34 cellular contexts compared by ENCODE assay signal in genomic region chr9:132357764-132358163, GRCh38. TPM values are rescaled to one million over a fixed set of nuclear protein-coding genes. Genes with fewer than 3 reads are reported as not detected.
"Had no signal": no experiment of that assay in that cellular context is flagged by ENCODE, and none has a peak within 500 bp of the region (broad histone marks: within the 10 kb centered on the region; RNA-seq: fewer than 3 reads in every experiment).

No MANE protein-coding gene starts in this region.

- H3K9me3 ChIP-seq: adrenal gland, body of pancreas, breast epithelium had no signal

- H3K9me3 Mint-ChIP-seq: activated CD4-positive, alpha-beta memory T cell treated with anti-CD3 and anti-CD28 coated beads, Interleukin-2, amount 10 ng/mL, durations not matched to agents 7 days and 5 days; activated CD4-positive, alpha-beta T cell treated with anti-CD3 and anti-CD28 coated beads, Interleukin-2, amount 10 ng/mL, durations not matched to agents 7 days and 5 days; activated naive CD4-positive, alpha-beta T cell treated with anti-CD3 and anti-CD28 coated beads for 36 hours; activated naive CD8-positive, alpha-beta T cell treated with anti-CD3 and anti-CD28 coated beads for 36 hours; activated T-cell treated with anti-CD3 and anti-CD28 coated beads, Interleukin-2, amount 50 U/mL, for 24 hours; activated T-helper 17 cell treated with anti-CD3 and anti-CD28 coated beads, Interleukin-2, amount 50 U/mL, for 72 hours; T-helper 1 cell treated with Interleukin-12 subunit alpha and Interleukin-12 subunit beta and Interleukin-4 antibody, amounts not matched to agents 30 μg/mL and 1 μg/mL, for 36 hours; T-helper 2 cell treated with Interferon-gamma antibody and Interleukin-4, amounts not matched to agents 5 μg/mL and 100 μg/mL, for 36 hours had no signal

- ATAC-seq: activated CD4-positive, alpha-beta T cell treated with anti-CD3 and anti-CD28 coated beads for 36 hours; activated CD8-positive, alpha-beta memory T cell treated with anti-CD3 and anti-CD28 coated beads, Interleukin-2, amount 10 ng/mL, durations not matched to agents 7 days and 5 days; activated CD8-positive, alpha-beta T cell treated with anti-CD3 and anti-CD28 coated beads, Interleukin-2, amount 10 ng/mL, durations not matched to agents 7 days and 5 days; activated naive CD4-positive, alpha-beta T cell treated with anti-CD3 and anti-CD28 coated beads, Interleukin-2, amount 50 U/mL, for 72 hours; activated T-helper 17 cell treated with anti-CD3 and anti-CD28 coated beads, Interleukin-2, amount 50 U/mL, for 72 hours; body of pancreas had no signal

- H3K27me3 Mint-ChIP-seq: activated B cell treated with CpG ODN at 0.5 μM for 24 hours; activated CD4-positive, alpha-beta T cell treated with anti-CD3 and anti-CD28 coated beads for 36 hours; activated CD8-positive, alpha-beta memory T cell treated with anti-CD3 and anti-CD28 coated beads, Interleukin-2, amount 10 ng/mL, durations not matched to agents 7 days and 5 days; activated naive CD8-positive, alpha-beta T cell treated with anti-CD3 and anti-CD28 coated beads for 36 hours; activated T-cell treated with anti-CD3 and anti-CD28 coated beads, Interleukin-2, amount 50 U/mL, for 24 hours; activated T-helper 17 cell treated with anti-CD3 and anti-CD28 coated beads, Interleukin-2, amount 50 U/mL, for 72 hours had no signal

- H3K27ac Mint-ChIP-seq: activated CD4-positive, alpha-beta T cell treated with anti-CD3 and anti-CD28 coated beads for 36 hours; activated CD8-positive, alpha-beta memory T cell treated with anti-CD3 and anti-CD28 coated beads, Interleukin-2, amount 10 ng/mL, durations not matched to agents 7 days and 5 days; activated CD8-positive, alpha-beta T cell treated with anti-CD3 and anti-CD28 coated beads, Interleukin-2, amount 10 ng/mL, durations not matched to agents 7 days and 5 days; activated naive CD4-positive, alpha-beta T cell treated with anti-CD3 and anti-CD28 coated beads for 36 hours; activated naive CD4-positive, alpha-beta T cell treated with anti-CD3 and anti-CD28 coated beads, Interleukin-2, amount 50 U/mL, for 72 hours; activated naive CD8-positive, alpha-beta T cell treated with anti-CD3 and anti-CD28 coated beads for 36 hours; activated T-cell treated with anti-CD3 and anti-CD28 coated beads, Interleukin-2, amount 50 U/mL, for 24 hours; activated T-helper 17 cell treated with anti-CD3 and anti-CD28 coated beads, Interleukin-2, amount 50 U/mL, for 72 hours; T-helper 1 cell treated with Interleukin-12 subunit alpha and Interleukin-12 subunit beta and Interleukin-4 antibody, amounts not matched to agents 30 μg/mL and 1 μg/mL, for 36 hours; T-helper 2 cell treated with Interferon-gamma antibody and Interleukin-4, amounts not matched to agents 5 μg/mL and 100 μg/mL, for 36 hours had no signal

- H3K4me3 ChIP-seq: adrenal gland, body of pancreas, breast epithelium had no signal

- H3K27ac ChIP-seq: adrenal gland, body of pancreas, brain microvascular endothelial cell, breast epithelium, VCaP had no signal

- H3K36me3 ChIP-seq: breast epithelium had no signal

- DNase-seq: activated B cell treated with CpG ODN at 0.5 μM for 24 hours; activated CD4-positive, alpha-beta memory T cell treated with anti-CD3 and anti-CD28 coated beads, Interleukin-2, amount 10 ng/mL, durations not matched to agents 7 days and 5 days; activated CD4-positive, alpha-beta T cell treated with anti-CD3 and anti-CD28 coated beads for 1 hour; activated CD4-positive, alpha-beta T cell treated with anti-CD3 and anti-CD28 coated beads for 36 hours; activated CD4-positive, alpha-beta T cell treated with anti-CD3 and anti-CD28 coated beads for 48 hours; activated CD4-positive, alpha-beta T cell treated with anti-CD3 and anti-CD28 coated beads, Interleukin-2, amount 10 ng/mL, durations not matched to agents 7 days and 5 days; activated CD4-positive, alpha-beta T cell treated with anti-CD3 and anti-CD28 coated beads, Interleukin-2, amount 50 U/mL, for 48 hours; activated CD8-positive, alpha-beta memory T cell treated with anti-CD3 and anti-CD28 coated beads for 24 hours; activated CD8-positive, alpha-beta memory T cell treated with anti-CD3 and anti-CD28 coated beads, Interleukin-2, amount 10 ng/mL, durations not matched to agents 7 days and 5 days; activated CD8-positive, alpha-beta memory T cell treated with anti-CD3 and anti-CD28 coated beads, Interleukin-2, amount 50 U/mL, for 48 hours; activated CD8-positive, alpha-beta T cell treated with anti-CD3 and anti-CD28 coated beads, Interleukin-2, amount 10 ng/mL, durations not matched to agents 7 days and 5 days; activated effector memory CD4-positive, alpha-beta T cell treated with anti-CD3 and anti-CD28 coated beads, Interleukin-2, amount 50 U/mL, for 16 hours; activated gamma-delta T cell treated with Interleukin-2 at 50 U/mL for 16 hours; activated naive CD4-positive, alpha-beta T cell; activated naive CD4-positive, alpha-beta T cell treated with anti-CD3 and anti-CD28 coated beads for 36 hours; activated naive CD4-positive, alpha-beta T cell treated with anti-CD3 and anti-CD28 coated beads, Interleukin-2, amount 50 U/mL, for 16 hours; activated naive CD8-positive, alpha-beta T cell treated with anti-CD3 and anti-CD28 coated beads for 36 hours; activated T-cell treated with anti-CD3 and anti-CD28 coated beads, Interleukin-2, amount 50 U/mL, for 24 hours; activated T-cell treated with anti-CD3 and anti-CD28 coated beads, Interleukin-2, amount 50 U/mL, for 48 hours; adrenal gland; amniotic stem cell; aorta; body of pancreas; brain microvascular endothelial cell; central memory CD4-positive, alpha-beta T cell; T-helper 1 cell; T-helper 2 cell; T-helper 9 cell had no signal

- H3K27me3 ChIP-seq: adrenal gland, body of pancreas, brain microvascular endothelial cell, breast epithelium had no signal

- H3K4me3 Mint-ChIP-seq: activated B cell treated with CpG ODN at 0.5 μM for 24 hours; activated CD4-positive, alpha-beta memory T cell treated with anti-CD3 and anti-CD28 coated beads, Interleukin-2, amount 10 ng/mL, durations not matched to agents 7 days and 5 days; activated CD4-positive, alpha-beta T cell treated with anti-CD3 and anti-CD28 coated beads for 36 hours; activated CD4-positive, alpha-beta T cell treated with anti-CD3 and anti-CD28 coated beads, Interleukin-2, amount 10 ng/mL, durations not matched to agents 7 days and 5 days; activated CD8-positive, alpha-beta memory T cell treated with anti-CD3 and anti-CD28 coated beads, Interleukin-2, amount 10 ng/mL, durations not matched to agents 7 days and 5 days; activated CD8-positive, alpha-beta T cell treated with anti-CD3 and anti-CD28 coated beads, Interleukin-2, amount 10 ng/mL, durations not matched to agents 7 days and 5 days; activated naive CD4-positive, alpha-beta T cell treated with anti-CD3 and anti-CD28 coated beads for 36 hours; activated naive CD8-positive, alpha-beta T cell treated with anti-CD3 and anti-CD28 coated beads for 36 hours; activated T-cell treated with anti-CD3 and anti-CD28 coated beads, Interleukin-2, amount 50 U/mL, for 24 hours; activated T-helper 17 cell treated with anti-CD3 and anti-CD28 coated beads, Interleukin-2, amount 50 U/mL, for 72 hours; T-helper 1 cell treated with Interleukin-12 subunit alpha and Interleukin-12 subunit beta and Interleukin-4 antibody, amounts not matched to agents 30 μg/mL and 1 μg/mL, for 36 hours; T-helper 2 cell treated with Interferon-gamma antibody and Interleukin-4, amounts not matched to agents 5 μg/mL and 100 μg/mL, for 36 hours had no signal

RNA-seq across cellular contexts. Expression of gene CFAP77, which starts 52.2 kb away (rescaled TPM):
- total RNA-seq: activated B cell treated with CpG ODN at 0.5 μM for 24 hours; activated CD4-positive, alpha-beta memory T cell treated with anti-CD3 and anti-CD28 coated beads, Interleukin-2, amount 10 ng/mL, durations not matched to agents 7 days and 5 days; activated CD4-positive, alpha-beta T cell treated with anti-CD3 and anti-CD28 coated beads for 36 hours; activated CD4-positive, alpha-beta T cell treated with anti-CD3 and anti-CD28 coated beads, Interleukin-2, amount 10 ng/mL, durations not matched to agents 7 days and 5 days; activated CD8-positive, alpha-beta memory T cell treated with anti-CD3 and anti-CD28 coated beads, Interleukin-2, amount 10 ng/mL, durations not matched to agents 7 days and 5 days; activated CD8-positive, alpha-beta T cell treated with anti-CD3 and anti-CD28 coated beads, Interleukin-2, amount 10 ng/mL, durations not matched to agents 7 days and 5 days; activated naive CD4-positive, alpha-beta T cell treated with anti-CD3 and anti-CD28 coated beads for 36 hours; activated naive CD4-positive, alpha-beta T cell treated with anti-CD3 and anti-CD28 coated beads, Interleukin-2, amount 50 U/mL, for 72 hours; activated naive CD8-positive, alpha-beta T cell treated with anti-CD3 and anti-CD28 coated beads for 36 hours; activated T-helper 17 cell treated with anti-CD3 and anti-CD28 coated beads, Interleukin-2, amount 50 U/mL, for 72 hours; adrenal gland; aorta; body of pancreas; breast epithelium had no signal
